In genomic region chr6:85865665-85866372, GRCh38 we compare ENCODE assay signal across 8 cellular contexts.
DNase-seq lines count a peak whose midpoint lies in the region; ATAC-seq, FAIRE-seq and TF ChIP-seq lines count a peak whose summit lies in the region.

No MANE protein-coding gene starts in this region.

- no peaks in the 10 kb centered on the region for H3K79me2 ChIP-seq in PC-3 (ENCODE audit: low read length)

- intact Hi-C loops in PC-3 (cut with micrococcal nuclease) (loop anchor here (2.0 to 5.0 kb wide), 3 partner anchors 63 to 89 kb away; no protein-coding TSS in a partner anchor), sigmoid colon (cut with DNase I) (loop anchor here (5.0 kb wide), 1 partner anchor 189 kb away; no protein-coding TSS in a partner anchor)

- no peak for FAIRE-seq in GM12892 (lab: Jason Lieb, UNC)

- H2AFZ ChIP-seq in PC-3 (ENCODE audit: low read length): peak overlapping the region; percentile 72

- TF ChIP-seq POLR2A in GM18505 (IDR thresholded peaks at IDR 0.05; ENCODE audit: borderline replicate concordance, extremely low read depth, insufficient read depth, insufficient read length) (no peak), sigmoid colon (IDR thresholded peaks at IDR 0.05) (no peak), GM12892 (IDR thresholded peaks at IDR 0.05; ENCODE audit: low read depth, low read length) (no peak)

- H3K9ac ChIP-seq in PC-3 (ENCODE audit: low read length): peak overlapping the region; percentile 26; the same call in 1 of the 2 replicates

- BruUV-seq in PC-3 (replicated peaks; lab: Mats Ljungman, UMichigan): no TSS peak

- H3K9me3 ChIP-seq in PC-3 (ENCODE audit: low read length) (no peaks in the 10 kb centered on the region), sigmoid colon (no peaks in the 10 kb centered on the region)

- no peak for TF ChIP-seq CTCF in PC-3 (conservative IDR thresholded peaks at IDR 0.05; ENCODE audit: low read depth, low read length)
- no peak for TF ChIP-seq CTCF in fibroblast of mammary gland (conservative IDR thresholded peaks at IDR 0.05; ENCODE audit: control insufficient read depth, insufficient read depth, low read depth, low read length)
- TF ChIP-seq CTCF in sigmoid colon (IDR thresholded peaks at IDR 0.05): no peak

- H3K4me1 ChIP-seq in PC-3 (ENCODE audit: insufficient read depth, low read length) (peaks cover 20% of the 10 kb centered on the region), sigmoid colon (peaks cover 0 to 38% (median 32%) of the 10 kb centered on the region in 4 donors)

- peak; percentile 89 for DNase-seq in PC-3
- DNase-seq in fibroblast of mammary gland (ENCODE audit: low read depth): peak; percentile 78
- no peak for DNase-seq in sigmoid colon
- no peak for DNase-seq in GM12892 (ENCODE audit: insufficient read length)

- POLR2A ChIA-PET in PC-3 (lab: Charles Lee; ENCODE audit: unreplicated experiment): no interaction called here

- H3K4me3 ChIP-seq in PC-3 (ENCODE audit: low read length) (peak overlapping the region; percentile 67), fibroblast of mammary gland (ENCODE audit: control insufficient read depth, low read depth, low read length) (peak overlapping the region; percentile 50), sigmoid colon (peak overlapping the region; percentile 30 to 52 (median 48))

- H3K27me3 ChIP-seq in PC-3 (ENCODE audit: low read length) (no peaks in the 10 kb centered on the region), sigmoid colon (no peaks in the 10 kb centered on the region)

- H3K4me2 ChIP-seq in PC-3 (ENCODE audit: low read length): peak overlapping the region; percentile 96

- peak; percentile 73 for ATAC-seq in GM18505 (IDR thresholded peaks at IDR 0.05; ENCODE audit: unreplicated experiment)
- ATAC-seq in HG02610 (IDR thresholded peaks at IDR 0.05; ENCODE audit: unreplicated experiment): peak; percentile 68
- ATAC-seq in PC-3: peak; percentile 61
- ATAC-seq in GM19455 (IDR thresholded peaks at IDR 0.05; ENCODE audit: unreplicated experiment): no peak
- ATAC-seq in HG03520 (IDR thresholded peaks at IDR 0.05; ENCODE audit: unreplicated experiment): no peak

- CTCF ChIA-PET in PC-3 (lab: Charles Lee): no interaction called here

- no peaks in the 10 kb centered on the region for H3K36me3 ChIP-seq in PC-3 (ENCODE audit: low read depth, low read length)
- no peaks in the 10 kb centered on the region for H3K36me3 ChIP-seq in sigmoid colon

- peak overlapping the region; percentile 33 for H3K27ac ChIP-seq in PC-3 (ENCODE audit: low read length)
- peak overlapping the region; percentile 71 to 85 (median 79) for H3K27ac ChIP-seq in sigmoid colon

- 6 to 26% methylated on average over 7 of the region's 7 CpGs for WGBS in sigmoid colon, 2 donors

- H3F3A ChIP-seq in PC-3 (ENCODE audit: low read length, unreplicated experiment): no peaks in the 10 kb centered on the region

- H4K20me1 ChIP-seq in PC-3 (ENCODE audit: low read length): no peaks in the 10 kb centered on the region

- no peak for TF ChIP-seq EP300 in sigmoid colon (IDR thresholded peaks at IDR 0.05)

- H3K9me2 ChIP-seq in PC-3 (replicated peaks; ENCODE audit: low read length): no peaks in the 10 kb centered on the region

Comparison
In these comparisons a context has a peak if more than half of its experiments do, and no peak if none do; other contexts are left out.
1. ATAC-seq: peak in GM18505 (single experiment), HG02610 (single experiment) and PC-3 (single experiment); none in GM19455 (single experiment) and HG03520 (single experiment).
2. DNase-seq: peak in PC-3 (single experiment) and fibroblast of mammary gland (single experiment); none in sigmoid colon (single experiment) and GM12892 (single experiment).
3. Peak in every context shown above with its lines, with median percentiles within 50 percentile points of each other: H3K4me3 ChIP-seq.